1 cellular context compared by ENCODE assay signal in genomic region chr7:102935450-102936110, GRCh38.
TF ChIP-seq lines count a peak whose summit lies in the region.

No MANE protein-coding gene starts in this region.

TF ChIP-seq in H1, 55 proteins besides CTCF, POLR2A, EP300 and RAD21:
- TF ChIP-seq, protein P1, sequence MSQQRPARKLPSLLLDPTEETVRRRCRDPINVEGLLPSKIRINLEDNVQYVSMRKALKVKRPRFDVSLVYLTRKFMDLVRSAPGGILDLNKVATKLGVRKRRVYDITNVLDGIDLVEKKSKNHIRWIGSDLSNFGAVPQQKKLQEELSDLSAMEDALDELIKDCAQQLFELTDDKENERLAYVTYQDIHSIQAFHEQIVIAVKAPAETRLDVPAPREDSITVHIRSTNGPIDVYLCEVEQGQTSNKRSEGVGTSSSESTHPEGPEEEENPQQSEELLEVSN (IDR thresholded peaks at IDR 0.05): no peak
- TF ChIP-seq YY1 (IDR thresholded peaks at IDR 0.05; ENCODE audit: low read depth, low read length): no peak
- no peak for TF ChIP-seq SP1 (IDR thresholded peaks at IDR 0.05; ENCODE audit: low read depth, low read length)
- no peak for TF ChIP-seq CBX5 (IDR thresholded peaks at IDR 0.05; ENCODE audit: low read depth, low read length)
- TF ChIP-seq TCF12 (IDR thresholded peaks at IDR 0.05; ENCODE audit: low read depth, low read length): no peak
- no peak for TF ChIP-seq HDAC6 (IDR thresholded peaks at IDR 0.05; ENCODE audit: low read depth, low read length)
- TF ChIP-seq SIRT6 (IDR thresholded peaks at IDR 0.05; ENCODE audit: low read length): no peak
- no peak for TF ChIP-seq EZH2 (IDR thresholded peaks at IDR 0.05; ENCODE audit: low read depth, low read length, severe bottlenecking)
- TF ChIP-seq CTBP2 (IDR thresholded peaks at IDR 0.05; ENCODE audit: borderline replicate concordance, insufficient read depth, insufficient read length, low read length): no peak
